In genomic region chr9:132249123-132249522, GRCh38 we compare ENCODE assay signal across 18 cellular contexts.
DNase-seq lines count a peak whose midpoint lies in the region; ATAC-seq and TF ChIP-seq lines count a peak whose summit lies in the region.
"Had no signal": no experiment of that assay in that cellular context is flagged by ENCODE, and none has a peak within 500 bp of the region (broad histone marks: within the 10 kb centered on the region; RNA-seq: fewer than 3 reads in every experiment).

No MANE protein-coding gene starts in this region.

- no peak for TF ChIP-seq POLR2A in sigmoid colon (IDR thresholded peaks at IDR 0.05)

- H3K9me3 ChIP-seq in sigmoid colon (no peaks in the 10 kb centered on the region), colonic mucosa (no peaks in the 10 kb centered on the region)
- H3K9me3 ChIP-seq: esophagus muscularis mucosa had no signal

- peak; percentile 30 for ATAC-seq in Right ventricle myocardium inferior
- ATAC-seq: K562, left colon had no signal

- no peak overlapping the region for H3K9ac ChIP-seq in colonic mucosa (ENCODE audit: low read depth in 2 of 2, low read length in 2 of 2)

- H3K36me3 ChIP-seq in sigmoid colon, result no peaks in the 10 kb centered on the region
- H3K36me3 ChIP-seq in colonic mucosa, result no peaks in the 10 kb centered on the region
- H3K36me3 ChIP-seq: esophagus muscularis mucosa had no signal

- H3K4me3 ChIP-seq in sigmoid colon, result no peak overlapping the region
- no peak overlapping the region for H3K4me3 ChIP-seq in colonic mucosa
- no peak overlapping the region for H3K4me3 ChIP-seq in foreskin fibroblast (ENCODE audit: low read depth in 1 of 2, low read length in 2 of 2)
- H3K4me3 ChIP-seq: esophagus muscularis mucosa, K562 had no signal

- H3K27me3 ChIP-seq in sigmoid colon (peaks cover 0 to 18% (median 0%) of the 10 kb centered on the region in 3 donors), colonic mucosa (peaks cover 7% of the 10 kb centered on the region)

- DNase-seq in Right ventricle myocardium inferior (ENCODE audit: missing footprints) (no peak), cardiac septum (ENCODE audit: low spot score) (no peak), NCI-H1105 treated with DMSO at 0.1 percent for 48 hours (lab: John Stamatoyannopoulos, UW) (peak; percentile 68), SHP77 treated with DMSO at 0.1 percent for 48 hours (lab: John Stamatoyannopoulos, UW) (peak; percentile 49), sigmoid colon (peak; percentile 44), hypothalamus (lab: John Stamatoyannopoulos, UW) (no peak), colonic mucosa (no peak), foreskin fibroblast (no peak)
- DNase-seq: ACHN; activated CD4-positive, alpha-beta T cell treated with anti-CD3 and anti-CD28 coated beads, Interleukin-2, amount 50 U/mL, for 48 hours; activated naive CD4-positive, alpha-beta T cell treated with anti-CD3 and anti-CD28 coated beads for 36 hours; effector CD8-positive, alpha-beta T cell; left colon; MV-4-11; NCI-H2107; stimulated activated CD4-positive, alpha-beta T cell treated with anti-CD3 and anti-CD28 coated beads, Interleukin-15, amount 100 ng/mL, for 24 hours had no signal

- TF ChIP-seq CTCF in sigmoid colon (IDR thresholded peaks at IDR 0.05) (no peak), colonic mucosa (IDR thresholded peaks at IDR 0.05) (no peak), foreskin fibroblast (IDR thresholded peaks at IDR 0.05; ENCODE audit: low read depth, low read length) (no peak)

- WGBS in sigmoid colon, 2 donors, result 19 to 72% methylated on average over 6 of the region's 6 CpGs

- intact Hi-C loops in Right ventricle myocardium inferior (cut with DNase I), result no loop called here
- intact Hi-C loops in cardiac septum (cut with DNase I), result no loop called here
- intact Hi-C loops in sigmoid colon (cut with DNase I), result loop anchor here (10.0 kb wide), 1 partner anchor 644 kb away; no protein-coding TSS in a partner anchor
- intact Hi-C loops in colonic mucosa (cut with DNase I), result no loop called here

- H3K4me1 ChIP-seq in sigmoid colon (peaks cover 0 to 11% (median 6%) of the 10 kb centered on the region in 4 donors), colonic mucosa (no peaks in the 10 kb centered on the region)

- H3K27ac ChIP-seq in sigmoid colon (no peak overlapping the region), colonic mucosa (no peak overlapping the region)
- H3K27ac ChIP-seq: esophagus muscularis mucosa had no signal

- TF ChIP-seq EP300 in sigmoid colon (IDR thresholded peaks at IDR 0.05), result no peak

Comparison
In these comparisons a context has a peak if more than half of its experiments do, and no peak if none do; other contexts are left out.
1. DNase-seq: peak in NCI-H1105 treated with DMSO at 0.1 percent for 48 hours (single experiment), SHP77 treated with DMSO at 0.1 percent for 48 hours (single experiment) and sigmoid colon (single experiment); none in Right ventricle myocardium inferior (single experiment), cardiac septum (single experiment), hypothalamus (0 of 51), colonic mucosa (single experiment) and foreskin fibroblast (0 of 2).